Comparison of ENCODE assay signal across 10 cellular contexts in genomic region chr1:211330282-211330936, GRCh38. TPM values are rescaled to one million over a fixed set of nuclear protein-coding genes. Genes with fewer than 3 reads are reported as not detected.
DNase-seq lines count a peak whose midpoint lies in the region; ATAC-seq and TF ChIP-seq lines count a peak whose summit lies in the region.
"Had no signal": no experiment of that assay in that cellular context is flagged by ENCODE, and none has a peak within 500 bp of the region (broad histone marks: within the 10 kb centered on the region; RNA-seq: fewer than 3 reads in every experiment).

No MANE protein-coding gene starts in this region.

- no peak overlapping the region for H2BK15ac ChIP-seq in mesenchymal stem cell (ENCODE audit: low read depth, poor library complexity, severe bottlenecking)

- POLR2A ChIA-PET in CD4-positive, alpha-beta memory T cell (lab: Charles Lee; ENCODE audit: partially characterized antibody): interaction anchor here (1.2 to 5.3 kb wide), 8 partner anchors 8 to 86 kb away, joined by 4 to 80 read pairs (median 7); no protein-coding TSS in a partner anchor

- peak overlapping the region; percentile 97 to 98 (median 98) for H3K4me3 Mint-ChIP-seq in CD4-positive, alpha-beta memory T cell
- H3K4me3 Mint-ChIP-seq in HFFc6 (peak overlapping the region; percentile 2; the same call in 1 of the 2 replicates), natural killer cell (peak overlapping the region; percentile 95)
- H3K4me3 Mint-ChIP-seq in activated naive CD8-positive, alpha-beta T cell: peak overlapping the region; percentile 91

- no peak for DNase-seq in CD4-positive, alpha-beta memory T cell
- DNase-seq in HFFc6 (no peak), natural killer cell (no peak), mesenchymal stem cell (no peak), RPMI8226 (no peak)
- DNase-seq: activated CD4-positive, CD25-positive, alpha-beta regulatory T cell treated with anti-CD3 and anti-CD28 coated beads, Interleukin-2, amount 50 U/mL, for 72 hours; heart left ventricle; right cardiac atrium had no signal

- H3K36me3 ChIP-seq in CD4-positive, alpha-beta memory T cell (ENCODE audit: insufficient read depth, low read length): no peaks in the 10 kb centered on the region
- peaks cover 0 to 3% of the 10 kb centered on the region in 2 experiments for H3K36me3 ChIP-seq in mesenchymal stem cell (ENCODE audit: control insufficient read depth in 1 of 2, insufficient read depth in 2 of 2, low read depth in 1 of 2, low read length in 2 of 2)
- H3K36me3 ChIP-seq: heart left ventricle had no signal

- H3K27me3 Mint-ChIP-seq in CD4-positive, alpha-beta memory T cell: no peaks in the 10 kb centered on the region
- H3K27me3 Mint-ChIP-seq in HFFc6 (ENCODE audit: insufficient read depth) (peaks cover 2% of the 10 kb centered on the region), natural killer cell (ENCODE audit: low read depth in 2 of 2) (no peaks in the 10 kb centered on the region)
- H3K27me3 Mint-ChIP-seq in activated naive CD8-positive, alpha-beta T cell: no peaks in the 10 kb centered on the region

- H3K4me2 ChIP-seq in mesenchymal stem cell (ENCODE audit: low read length, poor library complexity, severe bottlenecking): no peak overlapping the region

- no peaks in the 10 kb centered on the region for H3K27me3 ChIP-seq in CD4-positive, alpha-beta memory T cell (ENCODE audit: insufficient read depth, low read length)
- H3K27me3 ChIP-seq in mesenchymal stem cell (ENCODE audit: control insufficient read depth in 1 of 2, insufficient read depth in 1 of 2, low read length in 2 of 2): peaks cover 0 to 21% of the 10 kb centered on the region in 2 experiments
- H3K27me3 ChIP-seq: heart left ventricle had no signal

- H3K4me1 ChIP-seq in CD4-positive, alpha-beta memory T cell (ENCODE audit: insufficient read depth, low read length): peaks cover 89% of the 10 kb centered on the region
- H3K4me1 ChIP-seq in mesenchymal stem cell (ENCODE audit: control insufficient read depth, insufficient read depth, low read depth, low read length): peaks cover 14% of the 10 kb centered on the region

- H4K8ac ChIP-seq in mesenchymal stem cell (ENCODE audit: low read length): no peak overlapping the region

- no peak overlapping the region for H3K23ac ChIP-seq in mesenchymal stem cell (ENCODE audit: low read length in 2 of 2)

- no peak overlapping the region for H2AFZ ChIP-seq in mesenchymal stem cell (ENCODE audit: low read depth, low read length)

- 95% methylated on average over 8 of the region's 8 CpGs for WGBS in mesenchymal stem cell

- H3K4ac ChIP-seq in mesenchymal stem cell (ENCODE audit: low read depth in 1 of 2, low read length in 2 of 2): no peak overlapping the region

- ATAC-seq in natural killer cell (no peak), HG03378 (IDR thresholded peaks at IDR 0.05; ENCODE audit: unreplicated experiment) (no peak)
- ATAC-seq: heart left ventricle, right cardiac atrium had no signal

- H3K9me3 Mint-ChIP-seq in CD4-positive, alpha-beta memory T cell: no peaks in the 10 kb centered on the region
- no peaks in the 10 kb centered on the region for H3K9me3 Mint-ChIP-seq in HFFc6
- no peaks in the 10 kb centered on the region for H3K9me3 Mint-ChIP-seq in activated naive CD8-positive, alpha-beta T cell (ENCODE audit: low read depth)
- H3K9me3 Mint-ChIP-seq in natural killer cell: no peaks in the 10 kb centered on the region

- TF ChIP-seq CTCF in HFFc6 (IDR thresholded peaks at IDR 0.05) (no peak), natural killer cell (IDR thresholded peaks at IDR 0.05) (no peak)

- no peak overlapping the region for H2BK5ac ChIP-seq in mesenchymal stem cell (ENCODE audit: low read depth, low read length, poor library complexity, severe bottlenecking)

- no peak overlapping the region for H3K9ac ChIP-seq in mesenchymal stem cell (ENCODE audit: low read length)

- H4K91ac ChIP-seq in mesenchymal stem cell (ENCODE audit: low read length): no peak overlapping the region

- CTCF ChIA-PET in CD4-positive, alpha-beta memory T cell (lab: Charles Lee; ENCODE audit: partially characterized antibody): interaction anchor here (1.1 to 13.1 kb wide), 4 partner anchors 9 to 184 kb away, joined by 3 to 250 read pairs (median 22); no protein-coding TSS in a partner anchor

- intact Hi-C loops in CD4-positive, alpha-beta memory T cell (cut with micrococcal nuclease): no loop called here
- intact Hi-C loops in natural killer cell (cut with micrococcal nuclease): no loop called here

- peaks cover 26% of the 10 kb centered on the region for H3K79me1 ChIP-seq in mesenchymal stem cell (replicated peaks; ENCODE audit: low read length, poor library complexity, severe bottlenecking)

- H3K27ac Mint-ChIP-seq in CD4-positive, alpha-beta memory T cell: peak overlapping the region; percentile 89 to 99 (median 97)
- H3K27ac Mint-ChIP-seq in HFFc6 (peak overlapping the region; percentile 75), natural killer cell (peak overlapping the region; percentile 90 to 96)
- H3K27ac Mint-ChIP-seq in activated naive CD8-positive, alpha-beta T cell: peak overlapping the region; percentile 92

- H3K4me3 ChIP-seq in CD4-positive, alpha-beta memory T cell (ENCODE audit: low read length in 2 of 2): peak overlapping the region in 1 of 2 donors; percentile 17
- no peak overlapping the region for H3K4me3 ChIP-seq in mesenchymal stem cell (ENCODE audit: insufficient read depth in 1 of 2, low read depth in 1 of 2, low read length in 2 of 2)

- H3K14ac ChIP-seq in mesenchymal stem cell (ENCODE audit: low read length in 2 of 2): no peak overlapping the region

- H2AK5ac ChIP-seq in mesenchymal stem cell (ENCODE audit: low read length, severe bottlenecking): no peak overlapping the region

- H3K27ac ChIP-seq in CD4-positive, alpha-beta memory T cell (ENCODE audit: low read depth, low read length): peak overlapping the region; percentile 73
- no peak overlapping the region for H3K27ac ChIP-seq in mesenchymal stem cell (ENCODE audit: low read length, poor library complexity, severe bottlenecking)

- no peaks in the 10 kb centered on the region for H3K9me3 ChIP-seq in CD4-positive, alpha-beta memory T cell (ENCODE audit: control insufficient read depth in 1 of 2, low read length in 2 of 2)
- H3K9me3 ChIP-seq in mesenchymal stem cell (ENCODE audit: control insufficient read depth, low read length): no peaks in the 10 kb centered on the region
- H3K9me3 ChIP-seq: heart left ventricle had no signal

- H2BK12ac ChIP-seq in mesenchymal stem cell (ENCODE audit: low read length in 2 of 2): no peak overlapping the region

- no peak overlapping the region for H3K18ac ChIP-seq in mesenchymal stem cell (ENCODE audit: low read depth in 1 of 2, low read length in 2 of 2)

- peaks cover 0 to 28% of the 10 kb centered on the region in 2 donors for H3K36me3 Mint-ChIP-seq in CD4-positive, alpha-beta memory T cell
- H3K36me3 Mint-ChIP-seq in HFFc6 (ENCODE audit: low read depth): peaks cover 5% of the 10 kb centered on the region; the same call in 1 of the 2 replicates
- peaks cover 3% of the 10 kb centered on the region for H3K36me3 Mint-ChIP-seq in activated naive CD8-positive, alpha-beta T cell
- no peaks in the 10 kb centered on the region for H3K36me3 Mint-ChIP-seq in natural killer cell

- no peak overlapping the region for H2BK120ac ChIP-seq in mesenchymal stem cell (ENCODE audit: low read depth, low read length)

- H3K4me1 Mint-ChIP-seq in CD4-positive, alpha-beta memory T cell: peaks cover 72 to 93% (median 83%) of the 10 kb centered on the region in 4 donors
- peaks cover 85% of the 10 kb centered on the region for H3K4me1 Mint-ChIP-seq in HFFc6 (ENCODE audit: low read depth)
- H3K4me1 Mint-ChIP-seq in activated naive CD8-positive, alpha-beta T cell (ENCODE audit: low read depth): peaks cover 87% of the 10 kb centered on the region
- H3K4me1 Mint-ChIP-seq in natural killer cell: peaks cover 80 to 89% of the 10 kb centered on the region in 2 donors

RNA-seq across cellular contexts. Expression of gene TRAF5, which starts 3.8 kb away (rescaled TPM):
- total RNA-seq in CD4-positive, alpha-beta memory T cell: 10 to 100 TPM; 80.2 to 95.1 TPM
- polyA plus RNA-seq in CD4-positive, alpha-beta memory T cell: 10 to 100 TPM; 22.5 to 36.9 TPM
- total RNA-seq in HFFc6 (2021; fragmentation: NEBNext Ultra II Directional; extraction: Animal tissue kit (Norgen Biotek cat#: 25700)): 10 to 100 TPM in 1 of 6 experiments, 1 to 10 TPM in 5; 7.7 to 12.3 (median 8.7) TPM
- total RNA-seq in natural killer cell: 10 to 100 TPM; 52.3 to 74.4 (median 55.6) TPM
- polyA plus RNA-seq in mesenchymal stem cell (2013, experiment 1 of 2): 10.5 TPM
- 10.5 TPM for polyA plus RNA-seq in mesenchymal stem cell (2013, experiment 2 of 2)

Comparison
In these comparisons a context has a peak if more than half of its experiments do, and no peak if none do; other contexts are left out.
1. H3K4me3 Mint-ChIP-seq: peak in every context shown above with its lines; median percentile 98 in CD4-positive, alpha-beta memory T cell; 95 in natural killer cell; 91 in activated naive CD8-positive, alpha-beta T cell; 2 in HFFc6.
2. RNA of gene TRAF5, which starts 3.8 kb away (total RNA-seq): 80.2 to 95.1 TPM in CD4-positive, alpha-beta memory T cell and 52.3 to 74.4 TPM in natural killer cell; 7.7 to 12.3 TPM in HFFc6; every median in the first group is over 4 times any median in the second.
3. Peak in every context shown above with its lines, with median percentiles within 50 percentile points of each other: H3K27ac Mint-ChIP-seq.